In genomic region chr6:27359231-27359630, GRCh38 we compare ENCODE assay signal across 21 cellular contexts. TPM values are rescaled to one million over a fixed set of nuclear protein-coding genes. Genes with fewer than 3 reads are reported as not detected.
"Had no signal": no experiment of that assay in that cellular context is flagged by ENCODE, and none has a peak within 500 bp of the region (broad histone marks: within the 10 kb centered on the region; RNA-seq: fewer than 3 reads in every experiment).

No MANE protein-coding gene starts in this region.

- H3K9me3 ChIP-seq: SK-N-SH had no signal

- DNase-seq: Karpas-422, KG1, MM.1S, NCI-H1092 treated with DMSO at 0.1 percent for 48 hours, NCI-H1436, NCI-H187, NCI-H2029, NCI-H2081 treated with DMSO at 0.1 percent for 48 hours, NCI-H2171, NCI-H226, NCI-H446, NCI-H510A, NCI-H524 treated with DMSO at 0.1 percent for 48 hours, NCI-H69, NCI-H774, SHP77, SK-N-SH, SW 1271 had no signal

- FAIRE-seq: RCC 7860 had no signal

- H3K4me2 ChIP-seq: SK-N-SH had no signal

- H3K9ac ChIP-seq: SK-N-SH had no signal

- H3K27ac ChIP-seq: RWPE1 had no signal

RNA-seq across cellular contexts. Expression of gene POM121L2, which starts 47.2 kb away (rescaled TPM):
- total RNA-seq: HT-29 had no signal
- polyA plus RNA-seq: SK-N-SH had no signal
